In the genomic region with DNA sequence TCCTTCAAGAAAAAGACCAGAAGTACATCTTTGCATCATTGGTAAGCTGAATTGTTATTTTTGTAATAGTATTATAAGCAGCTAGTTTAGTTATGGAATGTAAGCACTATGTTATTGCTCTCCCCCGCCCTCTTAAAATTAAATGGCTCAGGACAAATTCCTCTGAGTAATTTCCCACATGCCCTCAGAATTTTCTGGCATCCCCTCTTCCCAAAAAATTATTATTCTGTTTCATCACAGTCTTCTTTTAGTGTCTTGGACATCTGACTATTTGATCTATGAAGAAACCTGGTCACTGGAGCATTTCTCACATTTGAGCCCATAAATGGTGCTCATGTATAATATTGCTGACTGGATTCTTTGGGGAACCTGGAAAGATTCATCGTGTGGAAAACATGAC, we compare ENCODE assay signal across 12 cellular contexts.
DNase-seq lines count a peak whose midpoint lies in the region; ATAC-seq, FAIRE-seq and TF ChIP-seq lines count a peak whose summit lies in the region.
"Had no signal": no experiment of that assay in that cellular context is flagged by ENCODE, and none has a peak within 500 bp of the region (broad histone marks: within the 10 kb centered on the region; RNA-seq: fewer than 3 reads in every experiment).

No MANE protein-coding gene starts in this region.

- peak overlapping the region; percentile 92 for H3K27ac Mint-ChIP-seq in CD4-positive, alpha-beta T cell
- H3K27ac Mint-ChIP-seq in T-cell: peak overlapping the region; percentile 43 to 68

- no peak overlapping the region for H3K4me2 ChIP-seq in HepG2 (ENCODE audit: low read depth, low read length)

- ATAC-seq in CD4-positive, alpha-beta T cell (ENCODE audit: poor library complexity): no peak
- ATAC-seq in T-cell (replicated peaks in 1 of 4) (no peak), HepG2 (no peak), GM18502 (IDR thresholded peaks at IDR 0.05; ENCODE audit: poor library complexity, unreplicated experiment) (no peak)

- intact Hi-C loops in CD4-positive, alpha-beta T cell (cut with DNase I, micrococcal nuclease): no loop called here
- intact Hi-C loops in HepG2 (cut with micrococcal nuclease; ENCODE audit: unreplicated experiment): no loop called here

- in situ Hi-C loops in HepG2 (cut with HindIII; ENCODE audit: extremely low pct_ligation_motif_present, low pct_unique_long_range_greater_than_20kb): loop anchor here (5.0 kb wide), 1 partner anchor 106 kb away; no protein-coding TSS in a partner anchor

- H3K4me3 ChIP-seq in HepG2 (replicated peaks in 1 of 3; ENCODE audit: insufficient read depth in 1 of 3, low read depth in 2 of 3, low read length in 3 of 3): no peak overlapping the region
- H3K4me3 ChIP-seq in skeletal muscle tissue (ENCODE audit: low read length in 3 of 3): no peak overlapping the region

- H3K9ac ChIP-seq in HepG2 (ENCODE audit: insufficient read depth, low read depth, low read length) (no peak overlapping the region), skeletal muscle tissue (ENCODE audit: low read depth in 1 of 3, low read length in 3 of 3) (no peak overlapping the region)

- 97% methylated on average over 2 of the region's 2 CpGs for WGBS in HepG2 (ENCODE audit: low lambda C conversion rate)

- FAIRE-seq in HepG2 (lab: Jason Lieb, UNC) (no peak), urothelium cell line (lab: Jason Lieb, UNC) (no peak)

- no peak overlapping the region for H2AFZ ChIP-seq in HepG2 (ENCODE audit: low read length)

- no peaks in the 10 kb centered on the region for H4K20me1 ChIP-seq in HepG2 (ENCODE audit: insufficient read depth, low read length)

- no peaks in the 10 kb centered on the region for H3K9me3 ChIP-seq in CD4-positive, alpha-beta T cell (ENCODE audit: control insufficient read depth, low read length)
- no peaks in the 10 kb centered on the region for H3K9me3 ChIP-seq in HepG2 (ENCODE audit: low read length)
- no peaks in the 10 kb centered on the region for H3K9me3 ChIP-seq in skeletal muscle tissue (ENCODE audit: control insufficient read depth in 3 of 3, low read length in 3 of 3)

- no peak for DNase-seq in CD4-positive, alpha-beta T cell
- no peak for DNase-seq in T-cell
- no peak for DNase-seq in HepG2 (ENCODE audit: low spot score)
- DNase-seq in NCI-H2029 treated with DMSO at 0.1 percent for 48 hours (lab: John Stamatoyannopoulos, UW): no peak
- DNase-seq in urothelium cell line (ENCODE audit: low spot score): no peak
- no peak for DNase-seq in NCI-H2227 treated with DMSO at 0.1 percent for 48 hours (lab: John Stamatoyannopoulos, UW)
- DNase-seq: anterior cingulate cortex, Kasumi-1, NCI-H2171 treated with DMSO at 0.1 percent for 48 hours, OCI-M1 had no signal

- H3K4me1 Mint-ChIP-seq in CD4-positive, alpha-beta T cell (ENCODE audit: low read depth): peaks cover 40% of the 10 kb centered on the region
- peaks cover 17 to 41% (median 38%) of the 10 kb centered on the region in 3 donors for H3K4me1 Mint-ChIP-seq in T-cell

- POLR2A ChIA-PET in CD4-positive, alpha-beta T cell (lab: Charles Lee): interaction anchor here (0.5 to 1.3 kb wide), 2 partner anchors 96 to 144 kb away, joined by 3 to 4 read pairs; no protein-coding TSS in a partner anchor
- POLR2A ChIA-PET in T-cell (lab: Charles Lee) (interaction anchor here in 1 of 2 donors (0.5 kb wide), 1 partner anchor 12 kb away, joined by 8 read pairs; no protein-coding TSS in a partner anchor), HepG2 (lab: Yijun Ruan, JAX) (no interaction called here)

- no peak overlapping the region for H3K4me3 Mint-ChIP-seq in CD4-positive, alpha-beta T cell
- no peak overlapping the region for H3K4me3 Mint-ChIP-seq in T-cell

- H3K4me1 ChIP-seq in HepG2 (ENCODE audit: insufficient read depth, low read length) (no peaks in the 10 kb centered on the region), skeletal muscle tissue (ENCODE audit: control insufficient read depth in 3 of 3, insufficient read depth in 3 of 3, low read length in 3 of 3) (peaks cover 0 to 12% (median 6%) of the 10 kb centered on the region in 3 donors)

- BruUV-seq in HepG2 (replicated peaks; lab: Mats Ljungman, UMichigan): no TSS peak

- H3K36me3 ChIP-seq in HepG2 (replicated peaks in 1 of 2; ENCODE audit: control insufficient read depth in 1 of 2, insufficient read depth in 2 of 2, low read length in 2 of 2) (peaks cover 12 to 49% of the 10 kb centered on the region in 2 experiments), skeletal muscle tissue (ENCODE audit: control insufficient read depth in 3 of 3, insufficient read depth in 3 of 3, low read length in 3 of 3) (peaks cover 50 to 89% (median 84%) of the 10 kb centered on the region in 3 donors)

- TF ChIP-seq POLR2A in HepG2 (IDR thresholded peaks at IDR 0.05; ENCODE audit: insufficient read depth in 1 of 2, low read depth in 2 of 2, low read length in 2 of 2): no peak

- CTCF ChIA-PET in CD4-positive, alpha-beta T cell (lab: Charles Lee): interaction anchor here (1.1 kb wide), 1 partner anchor 114 kb away, joined by 4 read pairs; no protein-coding TSS in a partner anchor
- CTCF ChIA-PET in T-cell (lab: Charles Lee) (interaction anchor here in 1 of 2 donors (0.6 to 1.3 kb wide), 2 partner anchors 62 to 431 kb away, joined by 3 read pairs; no protein-coding TSS in a partner anchor), HepG2 (lab: Yijun Ruan, JAX; ENCODE audit: low intra/inter-chr PET ratio, low total read pairs) (no interaction called here)

- no peaks in the 10 kb centered on the region for H3K9me3 Mint-ChIP-seq in CD4-positive, alpha-beta T cell
- H3K9me3 Mint-ChIP-seq in T-cell: no peaks in the 10 kb centered on the region

- H3K27me3 ChIP-seq in CD4-positive, alpha-beta T cell (ENCODE audit: control insufficient read depth, insufficient read depth, low read length): no peaks in the 10 kb centered on the region
- H3K27me3 ChIP-seq in HepG2 (ENCODE audit: control insufficient read depth in 1 of 2, insufficient read depth in 2 of 2, low read length in 2 of 2) (no peaks in the 10 kb centered on the region), skeletal muscle tissue (ENCODE audit: control insufficient read depth in 3 of 3, insufficient read depth in 3 of 3, low read length in 3 of 3) (no peaks in the 10 kb centered on the region)

- H3K79me2 ChIP-seq in HepG2 (ENCODE audit: insufficient read depth, low read length): no peaks in the 10 kb centered on the region

- peaks cover 98% of the 10 kb centered on the region for H3K36me3 Mint-ChIP-seq in CD4-positive, alpha-beta T cell (ENCODE audit: low read depth)
- H3K36me3 Mint-ChIP-seq in T-cell: peaks cover 62% of the 10 kb centered on the region

- no peak overlapping the region for H3K27ac ChIP-seq in CD4-positive, alpha-beta T cell (ENCODE audit: low read depth, low read length)
- H3K27ac ChIP-seq in HepG2 (ENCODE audit: extremely low read length, insufficient read depth, low read length) (no peak overlapping the region), skeletal muscle tissue (ENCODE audit: low read depth, low read length) (peak overlapping the region; percentile 52)

- TF ChIP-seq RAD21 in HepG2 (CRISPR knock-in tag; IDR thresholded peaks at IDR 0.05): no peak

- H3K27me3 Mint-ChIP-seq in CD4-positive, alpha-beta T cell: no peaks in the 10 kb centered on the region
- no peaks in the 10 kb centered on the region for H3K27me3 Mint-ChIP-seq in T-cell

- TF ChIP-seq CTCF in CD4-positive, alpha-beta T cell (IDR thresholded peaks at IDR 0.05): no peak
- TF ChIP-seq CTCF in HepG2 (CRISPR knock-in tag; IDR thresholded peaks at IDR 0.05): no peak

- no peak for TF ChIP-seq EP300 in HepG2 (IDR thresholded peaks at IDR 0.05; ENCODE audit: low read depth in 2 of 2, low read length in 2 of 2)
- no peak for TF ChIP-seq EP300 in HepG2 (CRISPR knock-in tag; IDR thresholded peaks at IDR 0.05; ENCODE audit: borderline replicate concordance)

TF ChIP-seq in HepG2, 621 proteins besides CTCF, POLR2A, EP300 and RAD21:
- TF ChIP-seq MAFK (conservative IDR thresholded peaks at IDR 0.05 in 1 of 2, IDR thresholded peaks at IDR 0.05 in 1 of 2; ENCODE audit: low read length in 2 of 2) (peak; percentile 18 to 30; a peak in 1 of 4 replicates), AHR (CRISPR knock-in tag; IDR thresholded peaks at IDR 0.05) (no peak), KLF16 (CRISPR knock-in tag; IDR thresholded peaks at IDR 0.05) (no peak)
